ENCODE assay signal across 1 cellular context in the genomic region with DNA sequence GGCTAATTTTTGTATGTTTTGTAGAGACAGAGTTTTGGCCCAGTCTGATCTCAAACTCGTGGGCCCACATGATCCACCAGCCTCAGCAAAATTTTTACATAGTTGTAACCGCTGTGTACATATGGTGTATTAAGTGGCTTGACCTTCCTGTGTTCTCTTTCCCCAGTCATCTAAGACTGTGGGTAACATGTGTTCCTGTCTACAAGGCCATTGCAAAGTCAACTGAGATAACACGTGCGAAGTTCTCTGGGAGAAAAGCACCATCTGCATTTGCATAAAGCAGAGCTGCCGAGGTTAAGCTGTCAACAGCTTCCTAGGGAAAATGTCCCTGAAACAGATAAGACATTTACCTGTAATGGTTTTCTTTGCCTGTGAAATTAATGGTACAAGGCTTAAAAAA.
TF ChIP-seq lines count a peak whose summit lies in the region.

No MANE protein-coding gene starts in this region.

TF ChIP-seq in IMR-90, 13 proteins besides CTCF, POLR2A, EP300 and RAD21 (continued from another document):
- TF ChIP-seq, protein P1, sequence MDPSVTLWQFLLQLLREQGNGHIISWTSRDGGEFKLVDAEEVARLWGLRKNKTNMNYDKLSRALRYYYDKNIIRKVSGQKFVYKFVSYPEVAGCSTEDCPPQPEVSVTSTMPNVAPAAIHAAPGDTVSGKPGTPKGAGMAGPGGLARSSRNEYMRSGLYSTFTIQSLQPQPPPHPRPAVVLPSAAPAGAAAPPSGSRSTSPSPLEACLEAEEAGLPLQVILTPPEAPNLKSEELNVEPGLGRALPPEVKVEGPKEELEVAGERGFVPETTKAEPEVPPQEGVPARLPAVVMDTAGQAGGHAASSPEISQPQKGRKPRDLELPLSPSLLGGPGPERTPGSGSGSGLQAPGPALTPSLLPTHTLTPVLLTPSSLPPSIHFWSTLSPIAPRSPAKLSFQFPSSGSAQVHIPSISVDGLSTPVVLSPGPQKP (IDR thresholded peaks at IDR 0.05; ENCODE audit: borderline replicate concordance, low read depth, low read length), result no peak
- no peak for TF ChIP-seq RCOR1 (IDR thresholded peaks at IDR 0.05; ENCODE audit: insufficient replicate concordance, low read length)
- TF ChIP-seq, protein P2, sequence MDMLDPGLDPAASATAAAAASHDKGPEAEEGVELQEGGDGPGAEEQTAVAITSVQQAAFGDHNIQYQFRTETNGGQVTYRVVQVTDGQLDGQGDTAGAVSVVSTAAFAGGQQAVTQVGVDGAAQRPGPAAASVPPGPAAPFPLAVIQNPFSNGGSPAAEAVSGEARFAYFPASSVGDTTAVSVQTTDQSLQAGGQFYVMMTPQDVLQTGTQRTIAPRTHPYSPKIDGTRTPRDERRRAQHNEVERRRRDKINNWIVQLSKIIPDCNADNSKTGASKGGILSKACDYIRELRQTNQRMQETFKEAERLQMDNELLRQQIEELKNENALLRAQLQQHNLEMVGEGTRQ (IDR thresholded peaks at IDR 0.05; ENCODE audit: low read depth, low read length), result no peak
- TF ChIP-seq SMC3 (IDR thresholded peaks at IDR 0.05; ENCODE audit: low read depth, low read length), result no peak
- no peak for TF ChIP-seq CEBPB (IDR thresholded peaks at IDR 0.05; ENCODE audit: low read depth, low read length)
- no peak for TF ChIP-seq FOS (IDR thresholded peaks at IDR 0.05; ENCODE audit: low read depth, low read length)
- TF ChIP-seq RFX5 (IDR thresholded peaks at IDR 0.05; ENCODE audit: low read depth, low read length), result no peak
- no peak for TF ChIP-seq BHLHE40 (IDR thresholded peaks at IDR 0.05; ENCODE audit: low read depth, low read length)
